In the genomic region with DNA sequence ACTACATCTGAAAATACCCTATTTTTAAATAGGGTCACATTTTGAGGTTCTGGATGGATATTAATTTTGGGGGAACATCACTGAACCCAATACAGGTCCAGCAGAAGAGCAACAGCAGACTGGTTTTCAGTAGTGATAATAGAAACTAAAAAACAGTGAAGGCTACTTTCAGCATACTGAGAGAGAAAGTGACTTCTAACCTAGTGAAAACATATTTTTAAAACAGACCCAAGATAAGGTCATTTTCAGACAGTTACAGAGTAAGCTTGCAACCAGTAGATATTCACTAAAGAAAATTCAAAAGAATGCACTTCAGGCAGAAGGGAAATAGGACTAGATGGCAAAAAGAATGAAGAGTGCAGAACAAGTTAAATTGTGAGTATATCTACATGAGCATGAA, we compare ENCODE assay signal across 22 cellular contexts. TPM values are rescaled to one million over a fixed set of nuclear protein-coding genes. Genes with fewer than 3 reads are reported as not detected.
DNase-seq lines count a peak whose midpoint lies in the region; ATAC-seq and TF ChIP-seq lines count a peak whose summit lies in the region.
"Had no signal": no experiment of that assay in that cellular context is flagged by ENCODE, and none has a peak within 500 bp of the region (broad histone marks: within the 10 kb centered on the region; RNA-seq: fewer than 3 reads in every experiment).

No MANE protein-coding gene starts in this region.

- H3K4me3 Mint-ChIP-seq in effector memory CD8-positive, alpha-beta T cell: no peak overlapping the region
- H3K4me3 Mint-ChIP-seq: natural killer cell treated with Interleukin-12 subunit alpha and Interleukin-12 subunit beta and Interleukin-15 and Interleukin-18, amount 100 ng/mL, for 72 hours; type B pancreatic cell had no signal

- no peak overlapping the region for H3K4me2 ChIP-seq in SK-N-SH

- no peaks in the 10 kb centered on the region for H3K4me1 ChIP-seq in SK-N-SH (ENCODE audit: control insufficient read depth in 1 of 2, insufficient read depth in 2 of 2, low read depth in 1 of 2, low read length in 1 of 2)

- H3K4me3 ChIP-seq in SK-N-SH (ENCODE audit: low read depth in 2 of 2, low read length in 1 of 2): no peak overlapping the region
- H3K4me3 ChIP-seq: K562 had no signal

- H3K27ac ChIP-seq in SK-N-SH (ENCODE audit: low read depth in 2 of 2, low read length in 1 of 2): no peak overlapping the region
- H3K27ac ChIP-seq: brain microvascular endothelial cell, HL-60 had no signal

- no peaks in the 10 kb centered on the region for H3K27me3 Mint-ChIP-seq in effector memory CD8-positive, alpha-beta T cell
- H3K27me3 Mint-ChIP-seq: type B pancreatic cell had no signal

- H3K4me1 Mint-ChIP-seq in effector memory CD8-positive, alpha-beta T cell (ENCODE audit: low read depth in 2 of 2): peaks cover 6 to 7% of the 10 kb centered on the region in 2 donors

- no peak overlapping the region for H2AFZ ChIP-seq in SK-N-SH (ENCODE audit: low read depth)

- H3K27ac Mint-ChIP-seq in effector memory CD8-positive, alpha-beta T cell: no peak overlapping the region
- H3K27ac Mint-ChIP-seq: natural killer cell treated with Interleukin-12 subunit alpha and Interleukin-12 subunit beta and Interleukin-15 and Interleukin-18, amount 100 ng/mL, for 72 hours; type B pancreatic cell had no signal

- CTCF ChIA-PET in SK-N-SH (lab: Yijun Ruan, JAX): no interaction called here

- no peaks in the 10 kb centered on the region for H3F3A ChIP-seq in SK-N-SH (replicated peaks; ENCODE audit: insufficient read depth)

- ATAC-seq in HG02798 (IDR thresholded peaks at IDR 0.05; ENCODE audit: poor library complexity, unreplicated experiment) (peak; percentile 61), HG03378 (IDR thresholded peaks at IDR 0.05; ENCODE audit: unreplicated experiment) (peak; percentile 50)
- no peak for ATAC-seq in effector memory CD8-positive, alpha-beta T cell (replicated peaks)
- ATAC-seq: K562; natural killer cell treated with Interleukin-12 subunit alpha and Interleukin-12 subunit beta and Interleukin-15 and Interleukin-18, amount 100 ng/mL, for 72 hours had no signal

- peaks cover 2% of the 10 kb centered on the region for H3K36me3 Mint-ChIP-seq in effector memory CD8-positive, alpha-beta T cell (ENCODE audit: insufficient read depth)
- H3K36me3 Mint-ChIP-seq: natural killer cell treated with Interleukin-12 subunit alpha and Interleukin-12 subunit beta and Interleukin-15 and Interleukin-18, amount 100 ng/mL, for 72 hours; type B pancreatic cell had no signal

- DNase-seq in GM20000 (ENCODE audit: low spot score) (peak; percentile 5), SK-N-SH (no peak), NCI-H2107 treated with DMSO at 0.1 percent for 48 hours (lab: John Stamatoyannopoulos, UW; ENCODE audit: unreplicated experiment) (no peak), EL (no peak)
- no peak for DNase-seq in effector memory CD8-positive, alpha-beta T cell
- DNase-seq: activated naive CD4-positive, alpha-beta T cell treated with anti-CD3 and anti-CD28 coated beads, Interleukin-2, amount 50 U/mL, for 16 hours; brain microvascular endothelial cell; GDM1; head of caudate nucleus; islet precursor cell; mammary epithelial cell; NCI-H82; RPMI8226; stimulated activated CD4-positive, alpha-beta T cell treated with anti-CD3 and anti-CD28 coated beads, Interleukin-12 subunit alpha, Interleukin-12 subunit beta, amount 100 ng/mL, for 4 hours; stimulated activated naive CD4-positive, alpha-beta T cell treated with Interleukin-2 at 50 U/mL for 16 hours had no signal

- no peaks in the 10 kb centered on the region for H4K20me1 ChIP-seq in SK-N-SH (ENCODE audit: insufficient read depth)

- H3K27me3 ChIP-seq in SK-N-SH (ENCODE audit: insufficient read depth): no peaks in the 10 kb centered on the region
- H3K27me3 ChIP-seq: brain microvascular endothelial cell had no signal

- H3K9me2 ChIP-seq in SK-N-SH: no peaks in the 10 kb centered on the region

- no peak for TF ChIP-seq RAD21 in SK-N-SH (IDR thresholded peaks at IDR 0.05; ENCODE audit: low read length)

- no peaks in the 10 kb centered on the region; the same call in 1 of the 2 replicates for H3K9me3 ChIP-seq in SK-N-SH

- POLR2A ChIA-PET in SK-N-SH (lab: Yijun Ruan, JAX): no interaction called here

- no peaks in the 10 kb centered on the region for H3K79me2 ChIP-seq in SK-N-SH (ENCODE audit: insufficient read depth)

- no peaks in the 10 kb centered on the region for H3K9me3 Mint-ChIP-seq in effector memory CD8-positive, alpha-beta T cell
- H3K9me3 Mint-ChIP-seq: natural killer cell treated with Interleukin-12 subunit alpha and Interleukin-12 subunit beta and Interleukin-15 and Interleukin-18, amount 100 ng/mL, for 72 hours; type B pancreatic cell had no signal

- H3K36me3 ChIP-seq in SK-N-SH (replicated peaks in 1 of 2; ENCODE audit: control insufficient read depth in 1 of 2, insufficient read depth in 2 of 2, low read length in 1 of 2): no peaks in the 10 kb centered on the region
- H3K36me3 ChIP-seq: brain microvascular endothelial cell had no signal

- TF ChIP-seq CTCF in GM20000 (IDR thresholded peaks at IDR 0.05; ENCODE audit: extremely low read depth, missing control alignments) (no peak), SK-N-SH (IDR thresholded peaks at IDR 0.05) (no peak)

- H3K9ac ChIP-seq in SK-N-SH: no peak overlapping the region

- TF ChIP-seq EP300 in SK-N-SH (IDR thresholded peaks at IDR 0.05; ENCODE audit: borderline replicate concordance in 1 of 2, low read depth in 1 of 2, low read length in 1 of 2): no peak

TF ChIP-seq in SK-N-SH, 30 proteins besides CTCF, POLR2A, EP300 and RAD21:
- TF ChIP-seq EZH2phosphoT487 (IDR thresholded peaks at IDR 0.05; ENCODE audit: borderline replicate concordance, low read depth): no peak
- no peak for TF ChIP-seq MXI1 (IDR thresholded peaks at IDR 0.05; ENCODE audit: low read depth, low read length)
- TF ChIP-seq FOSL2 (IDR thresholded peaks at IDR 0.05; ENCODE audit: borderline replicate concordance, low read depth): no peak
- TF ChIP-seq USF2 (IDR thresholded peaks at IDR 0.05; ENCODE audit: borderline replicate concordance, low read depth, low read length): no peak
- TF ChIP-seq NFIC (IDR thresholded peaks at IDR 0.05; ENCODE audit: borderline replicate concordance): no peak
- no peak for TF ChIP-seq SMC3 (IDR thresholded peaks at IDR 0.05; ENCODE audit: low read depth, low read length)
- no peak for TF ChIP-seq SIN3A (IDR thresholded peaks at IDR 0.05; ENCODE audit: borderline replicate concordance, low read depth, low read length)
- TF ChIP-seq MAX (IDR thresholded peaks at IDR 0.05; ENCODE audit: low read depth): no peak
- no peak for TF ChIP-seq POLR2AphosphoS5 (IDR thresholded peaks at IDR 0.05; ENCODE audit: low read depth, low read length)
- TF ChIP-seq NRF1 (IDR thresholded peaks at IDR 0.05; ENCODE audit: low read depth, low read length): no peak
- TF ChIP-seq USF1 (IDR thresholded peaks at IDR 0.05; ENCODE audit: borderline replicate concordance, low read depth): no peak
- no peak for TF ChIP-seq MEF2A (IDR thresholded peaks at IDR 0.05; ENCODE audit: borderline replicate concordance, low read depth)
- TF ChIP-seq ELF1 (IDR thresholded peaks at IDR 0.05): no peak
- no peak for TF ChIP-seq TAF1 (IDR thresholded peaks at IDR 0.05; ENCODE audit: borderline replicate concordance, low read depth, low read length)
- TF ChIP-seq YY1 (IDR thresholded peaks at IDR 0.05; ENCODE audit: low read depth): no peak
- TF ChIP-seq FOXM1 (IDR thresholded peaks at IDR 0.05; ENCODE audit: low read depth): no peak

RNA-seq across cellular contexts. Expression of gene TMEM244, which starts 42.0 kb away (rescaled TPM):
- polyA plus RNA-seq in SK-N-SH (2012; rRNA removed): 3.8 and 4.1 TPM in 2 replicates
- polyA plus RNA-seq in SK-N-SH (2012; cell fraction: cytosol; rRNA removed): 5.1 and 7.5 TPM in 2 replicates
- polyA plus RNA-seq in SK-N-SH (2012; cell fraction: nucleus; rRNA removed): 0.79 and 3.0 TPM in 2 replicates
- polyA plus RNA-seq: BJ, K562, mammary epithelial cell had no signal
